ENCODE assay signal across 1 cellular context in genomic region chr14:53953002-53953827, GRCh38.
TF ChIP-seq lines count a peak whose summit lies in the region.

No MANE protein-coding gene starts in this region.

TF ChIP-seq in HepG2, 621 proteins besides CTCF, POLR2A, EP300 and RAD21 (continued from another document and continues in another):
- peak; percentile 18 for TF ChIP-seq SALL1 (CRISPR knock-in tag; IDR thresholded peaks at IDR 0.05)
- TF ChIP-seq UBTF (CRISPR knock-in tag; IDR thresholded peaks at IDR 0.05): peak; percentile 83; the same call in 1 of the 2 replicates
- peak; percentile 5 for TF ChIP-seq XRCC5 (optimal IDR thresholded peaks at IDR 0.05; ENCODE audit: low read length)
- TF ChIP-seq ZNF138 (CRISPR knock-in tag; IDR thresholded peaks at IDR 0.05; ENCODE audit: low read depth): peak; percentile 69; the same call in 1 of the 2 replicates
- TF ChIP-seq SOX6 (IDR thresholded peaks at IDR 0.05): no peak
- peak; percentile 34; the same call in 1 of the 2 replicates for TF ChIP-seq SOX6 (CRISPR knock-in tag; IDR thresholded peaks at IDR 0.05)
- peak; percentile 99 for TF ChIP-seq RBFOX2 (IDR thresholded peaks at IDR 0.05; ENCODE audit: low read depth, low read length)
- no peak for TF ChIP-seq RCOR2 (CRISPR knock-in tag; IDR thresholded peaks at IDR 0.05)
- TF ChIP-seq SAP130 (CRISPR knock-in tag; IDR thresholded peaks at IDR 0.05; ENCODE audit: low read depth): peak; percentile 60
- no peak for TF ChIP-seq ZNF235 (CRISPR knock-in tag; IDR thresholded peaks at IDR 0.05; ENCODE audit: borderline replicate concordance)
- TF ChIP-seq PATZ1 (CRISPR knock-in tag; IDR thresholded peaks at IDR 0.05): peak; percentile 88
- peak; percentile 11 for TF ChIP-seq ELF3 (CRISPR knock-in tag; IDR thresholded peaks at IDR 0.05)
- TF ChIP-seq NR2F2 (IDR thresholded peaks at IDR 0.05; ENCODE audit: borderline replicate concordance, low read depth): peak; percentile 37; the same call in 1 of the 2 replicates
- no peak for TF ChIP-seq TSC22D2 (CRISPR knock-in tag; IDR thresholded peaks at IDR 0.05; ENCODE audit: borderline replicate concordance)
- TF ChIP-seq ZNF607 (CRISPR knock-in tag; IDR thresholded peaks at IDR 0.05; ENCODE audit: borderline replicate concordance): peak; percentile 19; the same call in 1 of the 2 replicates
- TF ChIP-seq NR2F6 (IDR thresholded peaks at IDR 0.05): no peak
- no peak for TF ChIP-seq NR2F6 (CRISPR knock-in tag; IDR thresholded peaks at IDR 0.05)
- TF ChIP-seq RAD51 (IDR thresholded peaks at IDR 0.05; ENCODE audit: borderline replicate concordance): 0 out of 2 replicates have a peak, but pooled peaks have one; percentile 20
- peak; percentile 41; the same call in 1 of the 2 replicates for TF ChIP-seq ATF3 (CRISPR knock-in tag; IDR thresholded peaks at IDR 0.05)
- TF ChIP-seq MAZ (IDR thresholded peaks at IDR 0.05; ENCODE audit: borderline replicate concordance, low read depth, low read length): peak; percentile 91
- peak; percentile 82 for TF ChIP-seq MAZ (CRISPR knock-in tag; IDR thresholded peaks at IDR 0.05; ENCODE audit: low read depth)
- no peak for TF ChIP-seq SOX13 (IDR thresholded peaks at IDR 0.05)
- TF ChIP-seq SOX13 (CRISPR knock-in tag; conservative IDR thresholded peaks at IDR 0.05 in 1 of 2, IDR thresholded peaks at IDR 0.05 in 1 of 2): peak in 1 of 2 experiments; percentile 46; a peak in 1 of 4 replicates
- TF ChIP-seq ZNF749 (CRISPR knock-in tag; IDR thresholded peaks at IDR 0.05; ENCODE audit: borderline replicate concordance): 0 out of 2 replicates have a peak, but pooled peaks have one; percentile 38
- TF ChIP-seq KMT2A (CRISPR knock-in tag; IDR thresholded peaks at IDR 0.05): peak; percentile 52; the same call in 1 of the 2 replicates
- peak; percentile 45; the same call in 1 of the 2 replicates for TF ChIP-seq ZNF574 (CRISPR knock-in tag; IDR thresholded peaks at IDR 0.05)
- peak; percentile 35; the same call in 1 of the 2 replicates for TF ChIP-seq ZNF772 (CRISPR knock-in tag; IDR thresholded peaks at IDR 0.05)
- TF ChIP-seq REST (IDR thresholded peaks at IDR 0.05; ENCODE audit: borderline replicate concordance in 1 of 2, low read depth in 1 of 2, low read length in 2 of 2): peak in 1 of 2 experiments; percentile 11; a peak in 1 of 4 replicates
- no peak for TF ChIP-seq SYNCRIP (IDR thresholded peaks at IDR 0.05; ENCODE audit: insufficient read depth, low read depth, low read length)
- TF ChIP-seq ZNF563 (CRISPR knock-in tag; IDR thresholded peaks at IDR 0.05): peak; percentile 74
- TF ChIP-seq ZNF484 (CRISPR knock-in tag; IDR thresholded peaks at IDR 0.05; ENCODE audit: borderline replicate concordance, low read depth): no peak
- 0 out of 2 replicates have a peak, but pooled peaks have one; percentile 23 for TF ChIP-seq DNMT1 (CRISPR knock-in tag; IDR thresholded peaks at IDR 0.05)
- TF ChIP-seq ZNF670 (CRISPR knock-in tag; IDR thresholded peaks at IDR 0.05; ENCODE audit: borderline replicate concordance): no peak
- TF ChIP-seq EEA1 (CRISPR knock-in tag; IDR thresholded peaks at IDR 0.05; ENCODE audit: borderline replicate concordance): peak; percentile 35; the same call in 1 of the 2 replicates
- no peak for TF ChIP-seq SP1 (IDR thresholded peaks at IDR 0.05)
- peak; percentile 63; the same call in 1 of the 2 replicates for TF ChIP-seq SP1 (CRISPR knock-in tag; IDR thresholded peaks at IDR 0.05)
- TF ChIP-seq PHF8 (CRISPR knock-in tag; IDR thresholded peaks at IDR 0.05): peak; percentile 52; the same call in 1 of the 2 replicates
- TF ChIP-seq BCL3 (CRISPR knock-in tag; IDR thresholded peaks at IDR 0.05): no peak
- TF ChIP-seq KDM1A (CRISPR knock-in tag; IDR thresholded peaks at IDR 0.05): no peak
- TF ChIP-seq ZNF687 (CRISPR knock-in tag; IDR thresholded peaks at IDR 0.05): peak; percentile 65
- TF ChIP-seq MBD4 (IDR thresholded peaks at IDR 0.05; ENCODE audit: borderline replicate concordance, low read length): no peak
- 0 out of 2 replicates have a peak, but pooled peaks have one; percentile 17 for TF ChIP-seq ARNTL (CRISPR knock-in tag; IDR thresholded peaks at IDR 0.05)
- 0 out of 2 replicates have a peak, but pooled peaks have one; percentile 24 for TF ChIP-seq KDM2A (CRISPR knock-in tag; IDR thresholded peaks at IDR 0.05; ENCODE audit: borderline replicate concordance, low read depth)
- peak; percentile 51; the same call in 1 of the 2 replicates for TF ChIP-seq ZNF768 (CRISPR knock-in tag; IDR thresholded peaks at IDR 0.05)
- TF ChIP-seq MLX (CRISPR knock-in tag; IDR thresholded peaks at IDR 0.05): 0 out of 2 replicates have a peak, but pooled peaks have one; percentile 11
- TF ChIP-seq SRSF4 (IDR thresholded peaks at IDR 0.05; ENCODE audit: low read depth, low read length, poor library complexity, severe bottlenecking): peak; percentile 54
- TF ChIP-seq CREM (IDR thresholded peaks at IDR 0.05): no peak
- no peak for TF ChIP-seq CREM (CRISPR knock-in tag; IDR thresholded peaks at IDR 0.05)
- no peak for TF ChIP-seq MAF1 (CRISPR knock-in tag; IDR thresholded peaks at IDR 0.05; ENCODE audit: borderline replicate concordance)
- peak; percentile 40; the same call in 1 of the 2 replicates for TF ChIP-seq NFIC (IDR thresholded peaks at IDR 0.05; ENCODE audit: low read length)
- no peak for TF ChIP-seq CCAR2 (optimal IDR thresholded peaks at IDR 0.05; ENCODE audit: low read depth, low read length)
